ENCODE assay signal across 8 cellular contexts in genomic region chr6:89311853-89312531, GRCh38. TPM values are rescaled to one million over a fixed set of nuclear protein-coding genes. Genes with fewer than 3 reads are reported as not detected.
DNase-seq lines count a peak whose midpoint lies in the region; ATAC-seq and TF ChIP-seq lines count a peak whose summit lies in the region.

No MANE protein-coding gene starts in this region.

- H3K4me3 ChIP-seq in GM23248 (peak overlapping the region; percentile 3; the same call in 1 of the 2 replicates), SJCRH30 (peak overlapping the region; percentile 27), fibroblast of pulmonary artery (replicated peaks; ENCODE audit: low read depth, low read length) (peak overlapping the region; percentile 3)

- H2AFZ ChIP-seq in GM23248 = no peak overlapping the region

- H3K79me2 ChIP-seq in GM23248 (ENCODE audit: insufficient read depth) = no peaks in the 10 kb centered on the region

- DNase-seq in GM23248 (peak; percentile 80), SJCRH30 (peak; percentile 73 to 89), fibroblast of pulmonary artery (ENCODE audit: low read depth) (peak; percentile 90), nephron progenitor cell (peak; percentile 49)
- DNase-seq in effector CD4-positive, alpha-beta T cell = no peak
- no peak for DNase-seq in stimulated activated CD4-positive, alpha-beta T cell treated with anti-CD3 and anti-CD28 coated beads, Interleukin-2, amount 100 ng/mL, for 48 hours
- no peak for DNase-seq in activated naive CD4-positive, alpha-beta T cell treated with anti-CD3 and anti-CD28 coated beads, Interleukin-2, amount 10 ng/mL, durations not matched to agents 7 days and 5 days

- peak overlapping the region; percentile 63 for H3K27ac ChIP-seq in GM23248
- peak overlapping the region; percentile 78 for H3K27ac ChIP-seq in SJCRH30

- H4K20me1 ChIP-seq in GM23248 (ENCODE audit: insufficient read depth) = no peaks in the 10 kb centered on the region

- in situ Hi-C loops in GM23248 (cut with MboI) = no loop called here

- H3K4me1 ChIP-seq in GM23248 (ENCODE audit: insufficient read depth) = peaks cover 30% of the 10 kb centered on the region
- H3K4me1 ChIP-seq in SJCRH30 = peaks cover 32% of the 10 kb centered on the region

- 0 out of 2 replicates have a peak overlapping the region, but pooled peaks have one; percentile 32 for H3K9ac ChIP-seq in GM23248

- H3K27me3 Mint-ChIP-seq in nephron progenitor cell (ENCODE audit: low read depth, poor library complexity) = peaks cover 4% of the 10 kb centered on the region
- peaks cover 18% of the 10 kb centered on the region for H3K27me3 Mint-ChIP-seq in activated naive CD4-positive, alpha-beta T cell treated with anti-CD3 and anti-CD28 coated beads, Interleukin-2, amount 10 ng/mL, durations not matched to agents 7 days and 5 days

- peak; percentile 65 for TF ChIP-seq CTCF in fibroblast of pulmonary artery (IDR thresholded peaks at IDR 0.05; ENCODE audit: low read length, missing control alignments)
- peak; percentile 39 for TF ChIP-seq CTCF in nephron progenitor cell (IDR thresholded peaks at IDR 0.05)

- CTCF ChIA-PET in activated naive CD4-positive, alpha-beta T cell treated with anti-CD3 and anti-CD28 coated beads, Interleukin-2, amount 10 ng/mL, durations not matched to agents 7 days and 5 days (lab: Charles Lee) = interaction anchor here (0.7 to 1.1 kb wide), 2 partner anchors 29 to 55 kb away, joined by 4 to 6 read pairs; no protein-coding TSS in a partner anchor

- peak overlapping the region; percentile 46 for H3K4me2 ChIP-seq in GM23248 (ENCODE audit: unreplicated experiment)

- H3K9me2 ChIP-seq in GM23248 (ENCODE audit: insufficient read depth) = no peaks in the 10 kb centered on the region

- no peak overlapping the region for H3K4me3 Mint-ChIP-seq in nephron progenitor cell
- no peak overlapping the region for H3K4me3 Mint-ChIP-seq in activated naive CD4-positive, alpha-beta T cell treated with anti-CD3 and anti-CD28 coated beads, Interleukin-2, amount 10 ng/mL, durations not matched to agents 7 days and 5 days

- WGBS in GM23248 (ENCODE audit: low coverage in 1 of 2, low lambda C conversion rate in 2 of 2, missing lambda C conversion rate in 2 of 2), 2 experiments = 3 to 5% methylated on average over 9 of the region's 9 CpGs

- H3K4me1 Mint-ChIP-seq in nephron progenitor cell = peaks cover 20% of the 10 kb centered on the region
- H3K4me1 Mint-ChIP-seq in activated naive CD4-positive, alpha-beta T cell treated with anti-CD3 and anti-CD28 coated beads, Interleukin-2, amount 10 ng/mL, durations not matched to agents 7 days and 5 days = no peaks in the 10 kb centered on the region

- H3K36me3 ChIP-seq in GM23248 (ENCODE audit: low read depth) = no peaks in the 10 kb centered on the region
- H3K36me3 ChIP-seq in SJCRH30 = no peaks in the 10 kb centered on the region

- peaks cover 40% of the 10 kb centered on the region for H3F3A ChIP-seq in GM23248 (ENCODE audit: insufficient read depth)

- peak overlapping the region; percentile 86 for H3K27ac Mint-ChIP-seq in nephron progenitor cell
- H3K27ac Mint-ChIP-seq in activated naive CD4-positive, alpha-beta T cell treated with anti-CD3 and anti-CD28 coated beads, Interleukin-2, amount 10 ng/mL, durations not matched to agents 7 days and 5 days = no peak overlapping the region

- ATAC-seq in activated CD4-positive, CD25-positive, alpha-beta regulatory T cell treated with anti-CD3 and anti-CD28 coated beads, Interleukin-2, amount 50 U/mL, for 24 hours = no peak

- peaks cover 6% of the 10 kb centered on the region for H3K36me3 Mint-ChIP-seq in nephron progenitor cell (ENCODE audit: low read depth)
- H3K36me3 Mint-ChIP-seq in activated naive CD4-positive, alpha-beta T cell treated with anti-CD3 and anti-CD28 coated beads, Interleukin-2, amount 10 ng/mL, durations not matched to agents 7 days and 5 days = peaks cover 4% of the 10 kb centered on the region

- no peaks in the 10 kb centered on the region for H3K9me3 Mint-ChIP-seq in nephron progenitor cell
- no peaks in the 10 kb centered on the region for H3K9me3 Mint-ChIP-seq in activated naive CD4-positive, alpha-beta T cell treated with anti-CD3 and anti-CD28 coated beads, Interleukin-2, amount 10 ng/mL, durations not matched to agents 7 days and 5 days

- no peaks in the 10 kb centered on the region for H3K9me3 ChIP-seq in GM23248 (ENCODE audit: low read depth)
- no peaks in the 10 kb centered on the region for H3K9me3 ChIP-seq in SJCRH30 (replicated peaks)

- H3K27me3 ChIP-seq in GM23248 (replicated peaks; ENCODE audit: insufficient read depth) = no peaks in the 10 kb centered on the region; the same call in 1 of the 2 replicates
- H3K27me3 ChIP-seq in SJCRH30 = no peaks in the 10 kb centered on the region

RNA-seq across cellular contexts. Expression of gene GABRR2, which starts 3.1 kb away (rescaled TPM):
- total RNA-seq in GM23248 (2014; rRNA removed; shearing (Covaris generic)) = not detected in 2 replicates
- not detected in 2 replicates for polyA plus RNA-seq in GM23248 (2016; fragmentation: Nextera tagmentation; extraction: Ambion mirVana)
- total RNA-seq in SJCRH30 (2014; rRNA removed; shearing (Covaris generic)) = 0.32 and 0.33 TPM in 2 replicates

RNA-seq across cellular contexts. Expression of gene UBE2J1, which starts 40.5 kb away (rescaled TPM):
- 42.9 and 43.4 TPM in 2 replicates for total RNA-seq in GM23248 (2014; rRNA removed; shearing (Covaris generic))
- 44.5 and 44.6 TPM in 2 replicates for polyA plus RNA-seq in GM23248 (2016; fragmentation: Nextera tagmentation; extraction: Ambion mirVana)
- total RNA-seq in SJCRH30 (2014; rRNA removed; shearing (Covaris generic)) = 50.4 and 54.5 TPM in 2 replicates

Comparison
In these comparisons a context has a peak if more than half of its experiments do, and no peak if none do; other contexts are left out.
1. DNase-seq: peak in GM23248 (single experiment), SJCRH30 (2 of 2), fibroblast of pulmonary artery (single experiment) and nephron progenitor cell (single experiment); none in effector CD4-positive, alpha-beta T cell (single experiment), stimulated activated CD4-positive, alpha-beta T cell treated with anti-CD3 and anti-CD28 coated beads, Interleukin-2, amount 100 ng/mL, for 48 hours (0 of 2) and activated naive CD4-positive, alpha-beta T cell treated with anti-CD3 and anti-CD28 coated beads, Interleukin-2, amount 10 ng/mL, durations not matched to agents 7 days and 5 days (single experiment).
2. Peak in every context shown above with its lines, with median percentiles within 50 percentile points of each other: H3K4me3 ChIP-seq.